ENCODE assay signal across 13 cellular contexts in genomic region chr7:90312745-90313144, GRCh38. TPM values are rescaled to one million over a fixed set of nuclear protein-coding genes. Genes with fewer than 3 reads are reported as not detected.
DNase-seq lines count a peak whose midpoint lies in the region; ATAC-seq and TF ChIP-seq lines count a peak whose summit lies in the region.
"Had no signal": no experiment of that assay in that cellular context is flagged by ENCODE, and none has a peak within 500 bp of the region (broad histone marks: within the 10 kb centered on the region; RNA-seq: fewer than 3 reads in every experiment).

No MANE protein-coding gene starts in this region.

- H3K4me3 Mint-ChIP-seq in CD8-positive, alpha-beta T cell = no peak overlapping the region
- no peak overlapping the region for H3K4me3 Mint-ChIP-seq in effector memory CD8-positive, alpha-beta T cell
- H3K4me3 Mint-ChIP-seq: natural killer cell had no signal

- no peak for DNase-seq in CD8-positive, alpha-beta T cell
- DNase-seq in iris pigment epithelial cell (ENCODE audit: low read depth) (peak; percentile 30), Peyer's patch (no peak), NCI-H1092 (lab: John Stamatoyannopoulos, UW) (no peak), NCI-H1105 (lab: John Stamatoyannopoulos, UW) (no peak)
- no peak for DNase-seq in effector memory CD8-positive, alpha-beta T cell
- DNase-seq: GDM1; heart right ventricle; natural killer cell; NCI-H446; stimulated activated CD4-positive, alpha-beta T cell treated with anti-CD3 and anti-CD28 coated beads, Interleukin-2, amount 100 ng/mL, for 48 hours had no signal

- H3K4me3 ChIP-seq in CD8-positive, alpha-beta T cell (ENCODE audit: low read depth, low read length) = no peak overlapping the region
- H3K4me3 ChIP-seq in Peyer's patch = no peak overlapping the region
- H3K4me3 ChIP-seq: heart right ventricle had no signal

- no peak for ATAC-seq in CD8-positive, alpha-beta T cell
- ATAC-seq in HG03103 (IDR thresholded peaks at IDR 0.05; ENCODE audit: low read depth, unreplicated experiment) = peak; percentile 56
- no peak for ATAC-seq in effector memory CD8-positive, alpha-beta T cell (replicated peaks)
- ATAC-seq: heart right ventricle, natural killer cell had no signal

- H3K9me3 ChIP-seq in CD8-positive, alpha-beta T cell (ENCODE audit: low read length) = no peaks in the 10 kb centered on the region
- H3K9me3 ChIP-seq in Peyer's patch = no peaks in the 10 kb centered on the region
- H3K9me3 ChIP-seq: heart right ventricle had no signal

- intact Hi-C loops in CD8-positive, alpha-beta T cell (cut with DNase I, micrococcal nuclease) = loop anchor here (1.0 to 10.0 kb wide), 2 partner anchors 115 to 302 kb away; no protein-coding TSS in a partner anchor

- CTCF ChIA-PET in CD8-positive, alpha-beta T cell (lab: Charles Lee) = interaction anchor here (1.0 to 2.3 kb wide), 3 partner anchors 10 to 117 kb away, joined by 4 to 18 read pairs (median 4); no protein-coding TSS in a partner anchor

- POLR2A ChIA-PET in CD8-positive, alpha-beta T cell (lab: Charles Lee) = no interaction called here

- TF ChIP-seq POLR2A in Peyer's patch (IDR thresholded peaks at IDR 0.05) = no peak

- no peaks in the 10 kb centered on the region for H3K4me1 Mint-ChIP-seq in CD8-positive, alpha-beta T cell (ENCODE audit: low read depth)
- no peaks in the 10 kb centered on the region for H3K4me1 Mint-ChIP-seq in effector memory CD8-positive, alpha-beta T cell (ENCODE audit: low read depth in 2 of 2)
- H3K4me1 Mint-ChIP-seq: natural killer cell had no signal

- no peaks in the 10 kb centered on the region for H3K36me3 Mint-ChIP-seq in CD8-positive, alpha-beta T cell
- no peaks in the 10 kb centered on the region for H3K36me3 Mint-ChIP-seq in effector memory CD8-positive, alpha-beta T cell (ENCODE audit: insufficient read depth)
- H3K36me3 Mint-ChIP-seq: natural killer cell had no signal

- no peak overlapping the region for H3K27ac ChIP-seq in CD8-positive, alpha-beta T cell (ENCODE audit: low read depth, low read length)
- H3K27ac ChIP-seq in VCaP (no peak overlapping the region), Peyer's patch (no peak overlapping the region)
- H3K27ac ChIP-seq: heart right ventricle had no signal

- H3K9me3 Mint-ChIP-seq in CD8-positive, alpha-beta T cell = no peaks in the 10 kb centered on the region
- no peaks in the 10 kb centered on the region for H3K9me3 Mint-ChIP-seq in effector memory CD8-positive, alpha-beta T cell
- H3K9me3 Mint-ChIP-seq: natural killer cell had no signal

- no peaks in the 10 kb centered on the region for H3K4me1 ChIP-seq in CD8-positive, alpha-beta T cell (ENCODE audit: insufficient read depth, low read length)
- no peaks in the 10 kb centered on the region for H3K4me1 ChIP-seq in Peyer's patch
- H3K4me1 ChIP-seq: heart right ventricle had no signal

- no peak overlapping the region for H3K27ac Mint-ChIP-seq in CD8-positive, alpha-beta T cell
- H3K27ac Mint-ChIP-seq in effector memory CD8-positive, alpha-beta T cell = no peak overlapping the region
- H3K27ac Mint-ChIP-seq: natural killer cell had no signal

- TF ChIP-seq CTCF in CD8-positive, alpha-beta T cell (IDR thresholded peaks at IDR 0.05) = peak; percentile 12
- TF ChIP-seq CTCF in VCaP (conservative IDR thresholded peaks at IDR 0.05) = peak; percentile 58
- TF ChIP-seq CTCF in Peyer's patch (IDR thresholded peaks at IDR 0.05) = peak in 3 of 6 experiments; percentile 27 to 46 (median 32)

- H3K27me3 Mint-ChIP-seq in CD8-positive, alpha-beta T cell (ENCODE audit: low read depth) = peaks cover 31% of the 10 kb centered on the region
- peaks cover 23 to 25% of the 10 kb centered on the region in 2 donors for H3K27me3 Mint-ChIP-seq in effector memory CD8-positive, alpha-beta T cell

- no peaks in the 10 kb centered on the region for H3K27me3 ChIP-seq in CD8-positive, alpha-beta T cell (ENCODE audit: insufficient read depth, low read length)
- no peaks in the 10 kb centered on the region for H3K27me3 ChIP-seq in Peyer's patch

- H3K36me3 ChIP-seq in CD8-positive, alpha-beta T cell (ENCODE audit: insufficient read depth, low read length) = no peaks in the 10 kb centered on the region
- no peaks in the 10 kb centered on the region for H3K36me3 ChIP-seq in Peyer's patch

RNA-seq across cellular contexts. Expression of gene FAM237B, which starts 8.4 kb away (rescaled TPM):
- total RNA-seq in CD8-positive, alpha-beta T cell = not detected
- total RNA-seq in Peyer's patch = not detected
- total RNA-seq: heart right ventricle, natural killer cell had no signal

RNA-seq across cellular contexts. Expression of gene GTPBP10, which starts 33.8 kb away (rescaled TPM):
- 10 to 100 TPM; 15.3 to 18.3 TPM for total RNA-seq in CD8-positive, alpha-beta T cell
- 10 to 100 TPM; 11.6 to 24.8 (median 17.8) TPM for total RNA-seq in Peyer's patch
